ENCODE assay signal across 9 cellular contexts in the genomic region with DNA sequence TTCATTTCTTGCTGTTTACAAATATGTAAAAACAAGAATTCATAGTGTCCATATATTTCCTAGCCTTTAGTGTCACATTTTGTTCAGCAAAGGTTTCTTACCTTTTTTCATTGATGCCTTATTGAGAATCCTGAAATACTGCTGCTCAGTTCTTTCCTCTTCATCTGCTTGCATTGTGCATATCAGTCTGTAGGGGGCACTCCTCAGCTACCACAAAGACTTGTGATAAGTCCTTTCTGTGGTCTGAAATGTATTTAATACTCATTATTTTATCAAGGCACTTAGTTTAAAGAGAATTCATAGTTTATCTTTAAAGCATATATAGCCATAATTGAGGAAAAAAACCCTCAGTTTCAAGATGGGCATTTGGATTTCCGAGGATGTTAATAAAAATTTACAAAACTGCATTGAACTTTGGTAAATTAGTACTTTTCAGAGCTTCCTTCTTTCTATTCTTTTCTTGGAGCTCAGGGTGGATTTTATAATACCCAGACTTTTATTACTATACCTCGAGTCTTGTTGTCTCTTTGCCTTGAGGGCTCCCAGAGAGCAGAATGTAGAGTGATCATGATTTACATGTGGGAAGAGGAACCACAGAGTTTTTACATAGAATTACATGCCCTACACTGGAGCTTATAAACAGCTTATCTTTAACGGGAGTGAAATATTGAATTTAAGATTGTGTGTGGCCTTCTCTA.
DNase-seq lines count a peak whose midpoint lies in the region; ATAC-seq and TF ChIP-seq lines count a peak whose summit lies in the region.
"Had no signal": no experiment of that assay in that cellular context is flagged by ENCODE, and none has a peak within 500 bp of the region (broad histone marks: within the 10 kb centered on the region; RNA-seq: fewer than 3 reads in every experiment).

No MANE protein-coding gene starts in this region.

- H3K9ac ChIP-seq in H9 (ENCODE audit: extremely low read depth, insufficient read length, low read length): no peak overlapping the region
- no peak overlapping the region for H3K9ac ChIP-seq in liver (ENCODE audit: low read depth in 1 of 2, low read length in 2 of 2)

- H3K4ac ChIP-seq in H9 (ENCODE audit: low read depth, low read length): no peak overlapping the region

- H4K5ac ChIP-seq in H9 (ENCODE audit: insufficient read length, low read depth, low read length): no peak overlapping the region

- H3K4me1 Mint-ChIP-seq in H9: peaks cover 0 to 2% of the 10 kb centered on the region in 2 experiments; a peak in 2 of 4 replicates

- H3K4me1 ChIP-seq in H9 (ENCODE audit: insufficient read depth, low read length) (no peaks in the 10 kb centered on the region), liver (ENCODE audit: control insufficient read depth in 4 of 4, insufficient read depth in 4 of 4, low read length in 3 of 4) (no peaks in the 10 kb centered on the region)

- H3T11ph ChIP-seq in H9 (ENCODE audit: low read length): no peak overlapping the region

- no peaks in the 10 kb centered on the region for H3K9me3 Mint-ChIP-seq in H9
- H3K9me3 Mint-ChIP-seq: activated B cell treated with CpG ODN at 0.5 μM for 24 hours had no signal

- no peaks in the 10 kb centered on the region for H3K79me2 ChIP-seq in H9 (ENCODE audit: insufficient read depth, low read length)

- H3K4me2 ChIP-seq in H9 (ENCODE audit: insufficient read depth, insufficient read length, low read length): no peak overlapping the region

- H3K27me3 ChIP-seq in H9 (ENCODE audit: insufficient read depth, low read length) (no peaks in the 10 kb centered on the region), liver (ENCODE audit: control insufficient read depth in 4 of 4, insufficient read depth in 4 of 4, low read length in 3 of 4) (peaks cover 0 to 7% (median 0%) of the 10 kb centered on the region in 4 donors)

- no peaks in the 10 kb centered on the region for H3K23me2 ChIP-seq in H9 (ENCODE audit: insufficient read length, low read depth, low read length, poor library complexity, severe bottlenecking)

- no peak overlapping the region for H3K4me3 Mint-ChIP-seq in H9
- H3K4me3 Mint-ChIP-seq: activated B cell treated with CpG ODN at 0.5 μM for 24 hours had no signal

- H2BK5ac ChIP-seq in H9 (ENCODE audit: insufficient read length, low read length): no peak overlapping the region

- ATAC-seq in HG03378 (IDR thresholded peaks at IDR 0.05; ENCODE audit: unreplicated experiment): no peak
- no peak for ATAC-seq in HG03469 (IDR thresholded peaks at IDR 0.05; ENCODE audit: unreplicated experiment)

- H2BK20ac ChIP-seq in H9 (ENCODE audit: low read depth, low read length, poor library complexity, severe bottlenecking): no peak overlapping the region

- no peaks in the 10 kb centered on the region for H3K36me3 ChIP-seq in liver (ENCODE audit: control insufficient read depth in 4 of 4, insufficient read depth in 3 of 4, low read depth in 1 of 4, low read length in 3 of 4)

- H3K27ac ChIP-seq in H9 (ENCODE audit: insufficient read length, low read depth, low read length): no peak overlapping the region
- H3K27ac ChIP-seq in liver (ENCODE audit: low read depth in 1 of 2, low read length in 2 of 2): no peak overlapping the region

- TF ChIP-seq RAD21 in liver (IDR thresholded peaks at IDR 0.05): peak; percentile 68 to 71

- TF ChIP-seq CTCF in H9 (conservative IDR thresholded peaks at IDR 0.05) (peak; percentile 91), astrocyte of the spinal cord (IDR thresholded peaks at IDR 0.05; ENCODE audit: low read depth, low read length) (peak; percentile 80), liver (IDR thresholded peaks at IDR 0.05; ENCODE audit: low read depth, low read length, missing input control) (peak; percentile 51)

- H3K9me3 ChIP-seq in H9 (ENCODE audit: control insufficient read depth, low read depth, low read length) (no peaks in the 10 kb centered on the region), liver (ENCODE audit: control insufficient read depth in 4 of 4, low read length in 3 of 4) (no peaks in the 10 kb centered on the region)

- no peak overlapping the region for H4K91ac ChIP-seq in H9 (ENCODE audit: insufficient read length, low read depth, low read length)

- no peak overlapping the region for H3K18ac ChIP-seq in H9 (ENCODE audit: insufficient read length, low read depth, low read length)

- H4K20me1 ChIP-seq in H9 (ENCODE audit: control insufficient read depth, insufficient read depth, insufficient read length): no peaks in the 10 kb centered on the region

- H3K4me3 ChIP-seq in astrocyte of the spinal cord (ENCODE audit: low read depth, low read length) (no peak overlapping the region), liver (ENCODE audit: low read depth in 1 of 3, low read length in 3 of 3) (no peak overlapping the region)

- H3K79me1 ChIP-seq in H9 (ENCODE audit: insufficient read depth, low read depth, low read length, poor library complexity, severe bottlenecking): no peaks in the 10 kb centered on the region

- H2BK120ac ChIP-seq in H9 (ENCODE audit: low read depth, low read length, poor library complexity, severe bottlenecking): no peak overlapping the region

- H2AK5ac ChIP-seq in H9 (ENCODE audit: insufficient read length, low read length): no peak overlapping the region

- H2AFZ ChIP-seq in H9 (ENCODE audit: low read length): no peak overlapping the region

- no peak overlapping the region for H3K23ac ChIP-seq in H9 (ENCODE audit: insufficient read length, low read depth, low read length)

- no peak overlapping the region for H2BK12ac ChIP-seq in H9 (ENCODE audit: insufficient read length, low read depth, low read length)

- peaks cover 2% of the 10 kb centered on the region; the same call in 1 of the 2 replicates for H3K27me3 Mint-ChIP-seq in H9 (ENCODE audit: low read depth)

- H3K56ac ChIP-seq in H9 (ENCODE audit: insufficient read length, low read depth, low read length): no peak overlapping the region

- no peak overlapping the region for H4K8ac ChIP-seq in H9 (replicated peaks; ENCODE audit: insufficient read length, low read depth, low read length)

- WGBS in H9 (ENCODE audit: extremely low coverage, insufficient read length, low lambda C conversion rate): no CpG with 5 or more reads among the region's 3 CpGs
- WGBS in liver: 36% methylated on average over 3 of the region's 3 CpGs

- in situ Hi-C loops in astrocyte of the spinal cord (cut with HindIII; ENCODE audit: low sequenced_read_pairs): no loop called here

- peak overlapping the region in 1 of 3 experiments; percentile 18; a peak in 1 of 7 replicates for H3K27ac Mint-ChIP-seq in H9
- H3K27ac Mint-ChIP-seq: activated B cell treated with CpG ODN at 0.5 μM for 24 hours had no signal

- H2BK15ac ChIP-seq in H9 (ENCODE audit: low read depth, low read length): no peak overlapping the region

- no peaks in the 10 kb centered on the region for H3K36me3 Mint-ChIP-seq in H9 (ENCODE audit: insufficient read depth in 1 of 3, low read depth in 3 of 3)

- no peak overlapping the region for H3K14ac ChIP-seq in H9 (ENCODE audit: insufficient read depth, low read length)

- peak; percentile 64 for DNase-seq in COR-L47 (lab: John Stamatoyannopoulos, UW)
- peak; percentile 43 for DNase-seq in H9
- DNase-seq in NCI-H748 treated with DMSO at 0.1 percent for 48 hours (lab: John Stamatoyannopoulos, UW): peak; percentile 49
- DNase-seq in astrocyte of the spinal cord (ENCODE audit: low read depth, low spot score): peak; percentile 70
- no peak for DNase-seq in central memory CD4-positive, alpha-beta T cell
- DNase-seq: activated B cell treated with CpG ODN at 0.5 μM for 24 hours had no signal

TF ChIP-seq in liver, 16 proteins besides CTCF, POLR2A, EP300 and RAD21 (continues in another document):
- TF ChIP-seq HNF4G (IDR thresholded peaks at IDR 0.05) (no peak), RXRA (IDR thresholded peaks at IDR 0.05) (no peak), GABPA (IDR thresholded peaks at IDR 0.05 in 1 of 2, conservative IDR thresholded peaks at IDR 0.05 in 1 of 2) (no peak), YY1 (IDR thresholded peaks at IDR 0.05) (no peak), SP1 (IDR thresholded peaks at IDR 0.05) (no peak), HNF4A (conservative IDR thresholded peaks at IDR 0.05) (no peak), EGR1 (IDR thresholded peaks at IDR 0.05; ENCODE audit: low read depth in 2 of 2) (no peak), NR2F2 (IDR thresholded peaks at IDR 0.05) (no peak), ZBTB33 (IDR thresholded peaks at IDR 0.05) (no peak), JUND (IDR thresholded peaks at IDR 0.05) (no peak)
- TF ChIP-seq, protein P1, sequence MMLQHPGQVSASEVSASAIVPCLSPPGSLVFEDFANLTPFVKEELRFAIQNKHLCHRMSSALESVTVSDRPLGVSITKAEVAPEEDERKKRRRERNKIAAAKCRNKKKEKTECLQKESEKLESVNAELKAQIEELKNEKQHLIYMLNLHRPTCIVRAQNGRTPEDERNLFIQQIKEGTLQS (IDR thresholded peaks at IDR 0.05): no peak
- TF ChIP-seq, protein P2, sequence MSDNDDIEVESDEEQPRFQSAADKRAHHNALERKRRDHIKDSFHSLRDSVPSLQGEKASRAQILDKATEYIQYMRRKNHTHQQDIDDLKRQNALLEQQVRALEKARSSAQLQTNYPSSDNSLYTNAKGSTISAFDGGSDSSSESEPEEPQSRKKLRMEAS (IDR thresholded peaks at IDR 0.05): no peak
